Comparison of ENCODE assay signal across 19 cellular contexts in genomic region chr2:240538031-240538780, GRCh38.
"Had no signal": no experiment of that assay in that cellular context is flagged by ENCODE, and none has a peak within 500 bp of the region (broad histone marks: within the 10 kb centered on the region; RNA-seq: fewer than 3 reads in every experiment).

No MANE protein-coding gene starts in this region.

- H3K9me3 ChIP-seq: mucosa of descending colon, neutrophil, pancreas, thoracic aorta, vagina had no signal

- H3K4me1 Mint-ChIP-seq: activated B cell treated with CpG ODN at 0.5 μM for 24 hours, nephron had no signal

- H3K4me3 Mint-ChIP-seq: activated B cell treated with CpG ODN at 0.5 μM for 24 hours; activated T-cell treated with anti-CD3 and anti-CD28 coated beads, Interleukin-2, amount 50 U/mL, for 4 hours; nephron; T-cell; T-helper 2 cell treated with Interferon-gamma antibody and Interleukin-4, amounts not matched to agents 5 μg/mL and 100 μg/mL, for 36 hours had no signal

- H3K4me1 ChIP-seq: left ventricle myocardium inferior, pancreas, vagina had no signal

- ATAC-seq: activated naive CD4-positive, alpha-beta T cell treated with anti-CD3 and anti-CD28 coated beads, Interleukin-2, amount 50 U/mL, for 72 hours; activated T-cell treated with anti-CD3 and anti-CD28 coated beads, Interleukin-2, amount 50 U/mL, for 4 hours; mucosa of descending colon; pancreas; right cardiac atrium; T-cell had no signal

- DNase-seq: activated B cell treated with CpG ODN at 0.5 μM for 24 hours; activated CD4-positive, alpha-beta T cell treated with anti-CD3 and anti-CD28 coated beads, Interleukin-2, amount 50 U/mL, for 4 hours; activated naive CD4-positive, alpha-beta T cell; activated T-cell treated with anti-CD3 and anti-CD28 coated beads, Interleukin-2, amount 50 U/mL, for 4 hours; effector CD8-positive, alpha-beta T cell; left ventricle myocardium inferior; mucosa of descending colon; right cardiac atrium; stimulated activated naive CD4-positive, alpha-beta T cell; T-cell; trophoblast cell had no signal

- H3K27me3 Mint-ChIP-seq: activated B cell treated with CpG ODN at 0.5 μM for 24 hours, T-cell had no signal

- H3K9me3 Mint-ChIP-seq: T-cell had no signal

- H3K36me3 ChIP-seq: vagina had no signal

- H3K27ac ChIP-seq: left ventricle myocardium inferior, neutrophil, pancreas, thoracic aorta, vagina had no signal

- H3K27me3 ChIP-seq: neutrophil, pancreas, vagina had no signal

- H3K27ac Mint-ChIP-seq: activated B cell treated with CpG ODN at 0.5 μM for 24 hours; activated T-helper 2 cell treated with anti-CD3 and anti-CD28 coated beads, Interferon-gamma antibody, Interleukin-2, Interleukin-4, amounts not matched to agents 10 μg/mL and 5 μg/mL and 100 μg/mL, durations not matched to agents 14 hours and 24 hours and 36 hours; nephron; T-helper 2 cell treated with Interferon-gamma antibody and Interleukin-4, amounts not matched to agents 5 μg/mL and 100 μg/mL, for 36 hours had no signal

- H3K4me3 ChIP-seq: left ventricle myocardium inferior, mucosa of descending colon, pancreas, thoracic aorta, vagina had no signal
